Comparison of ENCODE assay signal across 32 cellular contexts in the genomic region with DNA sequence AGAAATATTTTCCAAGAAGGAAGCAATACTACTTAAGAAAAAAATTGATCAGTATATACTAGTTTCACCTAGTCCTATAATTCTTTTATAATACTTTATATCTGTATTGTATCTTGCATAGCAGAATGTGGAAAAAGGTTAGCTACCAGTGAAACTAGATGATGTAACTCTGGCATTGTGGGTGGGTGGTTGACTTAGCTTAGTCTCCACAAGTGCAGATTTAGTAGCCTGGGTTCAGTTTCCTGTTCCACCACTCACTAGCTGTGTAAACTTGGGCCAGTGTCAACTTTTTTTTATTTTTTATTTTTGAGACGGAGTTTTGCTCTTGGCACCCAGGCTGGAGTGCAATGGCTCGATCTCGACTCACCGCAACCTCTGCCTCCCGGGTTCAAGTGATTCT. TPM values are rescaled to one million over a fixed set of nuclear protein-coding genes. Genes with fewer than 3 reads are reported as not detected.
DNase-seq lines count a peak whose midpoint lies in the region; ATAC-seq, FAIRE-seq and TF ChIP-seq lines count a peak whose summit lies in the region.
"Had no signal": no experiment of that assay in that cellular context is flagged by ENCODE, and none has a peak within 500 bp of the region (broad histone marks: within the 10 kb centered on the region; RNA-seq: fewer than 3 reads in every experiment).

No MANE protein-coding gene starts in this region.

- WGBS in esophagus squamous epithelium, 2 donors, result 65 to 68% methylated on average over 5 of the region's 5 CpGs

- no peak for TF ChIP-seq POLR2A in esophagus squamous epithelium (IDR thresholded peaks at IDR 0.05)

- H3K9me3 Mint-ChIP-seq in activated T-helper 17 cell treated with anti-CD3 and anti-CD28 coated beads, Interleukin-2, amount 50 U/mL, for 72 hours, result no peaks in the 10 kb centered on the region
- H3K9me3 Mint-ChIP-seq: activated B cell treated with CpG ODN at 0.5 μM for 24 hours had no signal

- peak; percentile 85 for ATAC-seq in activated T-helper 17 cell treated with anti-CD3 and anti-CD28 coated beads, Interleukin-2, amount 50 U/mL, for 72 hours (replicated peaks)
- ATAC-seq: gastroesophageal sphincter, left colon, pancreas had no signal

- peaks cover 6% of the 10 kb centered on the region for H3K4me1 Mint-ChIP-seq in activated T-helper 17 cell treated with anti-CD3 and anti-CD28 coated beads, Interleukin-2, amount 50 U/mL, for 72 hours

- TF ChIP-seq CTCF in esophagus squamous epithelium (IDR thresholded peaks at IDR 0.05) (no peak), left ventricle myocardium inferior (IDR thresholded peaks at IDR 0.05; ENCODE audit: borderline replicate concordance) (no peak)

- H3K36me3 ChIP-seq in esophagus squamous epithelium (peaks cover 0 to 18% (median 0%) of the 10 kb centered on the region in 3 donors), left ventricle myocardium inferior (no peaks in the 10 kb centered on the region)
- H3K36me3 ChIP-seq: adrenal gland, gastroesophageal sphincter, neural progenitor cell, pancreas, thyroid gland, vagina had no signal

- no peak for FAIRE-seq in HTR-8/SVneo (lab: Jason Lieb, UNC)
- FAIRE-seq: endometrium, pancreas had no signal

- H3K4me3 ChIP-seq in esophagus squamous epithelium, result peak overlapping the region in 3 of 4 donors; percentile 16 to 48 (median 45)
- H3K4me3 ChIP-seq in left ventricle myocardium inferior, result no peak overlapping the region
- H3K4me3 ChIP-seq: adrenal gland, gastroesophageal sphincter, neural progenitor cell, pancreas, skin epidermis, thyroid gland had no signal

- DNase-seq in NCI-H2029 (lab: John Stamatoyannopoulos, UW), result peak; percentile 2
- no peak for DNase-seq in NCI-H2029 treated with DMSO at 0.1 percent for 48 hours (lab: John Stamatoyannopoulos, UW)
- DNase-seq in CD1c-positive myeloid dendritic cell (ENCODE audit: extremely low spot score), result peak; percentile 18
- no peak for DNase-seq in esophagus squamous epithelium (lab: John Stamatoyannopoulos, UW)
- DNase-seq in left ventricle myocardium inferior, result no peak
- DNase-seq in HTR-8/SVneo (ENCODE audit: insufficient read length, low spot score), result no peak
- no peak for DNase-seq in NCI-H82 (lab: John Stamatoyannopoulos, UW)
- DNase-seq: activated B cell treated with CpG ODN at 0.5 μM for 24 hours; activated effector memory CD4-positive, alpha-beta T cell treated with anti-CD3 and anti-CD28 coated beads, Interleukin-2, amount 50 U/mL, for 16 hours; adrenal gland; DMS79 treated with DMSO at 0.1 percent for 48 hours; GDM1; HCEC 1CT; hippocampal formation; left colon; NCI-H146; NCI-H2171; NCI-H510A treated with DMSO at 0.1 percent for 48 hours; pancreas; retina; thyroid gland had no signal

- H3K27me3 ChIP-seq in esophagus squamous epithelium (peaks cover 0 to 10% (median 0%) of the 10 kb centered on the region in 4 donors), left ventricle myocardium inferior (ENCODE audit: low read depth) (peaks cover 12% of the 10 kb centered on the region)
- H3K27me3 ChIP-seq: neural progenitor cell, pancreas, thyroid gland, vagina had no signal

- H3K27ac ChIP-seq in esophagus squamous epithelium (peak overlapping the region in 3 of 4 donors; percentile 68 to 82 (median 78)), left ventricle myocardium inferior (replicated peaks) (no peak overlapping the region)
- H3K27ac ChIP-seq: adrenal gland, gastroesophageal sphincter, neural progenitor cell, pancreas, skin epidermis, thyroid gland, vagina had no signal

- H3K36me3 Mint-ChIP-seq in activated T-helper 17 cell treated with anti-CD3 and anti-CD28 coated beads, Interleukin-2, amount 50 U/mL, for 72 hours (ENCODE audit: low read depth), result no peaks in the 10 kb centered on the region
- H3K36me3 Mint-ChIP-seq: CD14-positive monocyte, neural progenitor cell had no signal

- H3K27ac Mint-ChIP-seq in activated T-helper 17 cell treated with anti-CD3 and anti-CD28 coated beads, Interleukin-2, amount 50 U/mL, for 72 hours, result no peak overlapping the region
- H3K27ac Mint-ChIP-seq: activated B cell treated with CpG ODN at 0.5 μM for 24 hours, CD14-positive monocyte, neural progenitor cell had no signal

- H3K4me3 Mint-ChIP-seq in activated T-helper 17 cell treated with anti-CD3 and anti-CD28 coated beads, Interleukin-2, amount 50 U/mL, for 72 hours, result no peak overlapping the region
- H3K4me3 Mint-ChIP-seq: activated B cell treated with CpG ODN at 0.5 μM for 24 hours, CD14-positive monocyte, neural progenitor cell had no signal

- peaks cover 0 to 22% (median 0%) of the 10 kb centered on the region in 3 donors for H3K4me1 ChIP-seq in esophagus squamous epithelium
- H3K4me1 ChIP-seq in left ventricle myocardium inferior, result peaks cover 11% of the 10 kb centered on the region
- H3K4me1 ChIP-seq: vagina had no signal

- peaks cover 27% of the 10 kb centered on the region for H3K27me3 Mint-ChIP-seq in activated T-helper 17 cell treated with anti-CD3 and anti-CD28 coated beads, Interleukin-2, amount 50 U/mL, for 72 hours

- intact Hi-C loops in esophagus squamous epithelium (cut with DNase I), result no loop called here
- intact Hi-C loops in left ventricle myocardium inferior (cut with micrococcal nuclease), result no loop called here

- no peaks in the 10 kb centered on the region for H3K9me3 ChIP-seq in esophagus squamous epithelium
- H3K9me3 ChIP-seq in left ventricle myocardium inferior (replicated peaks), result no peaks in the 10 kb centered on the region
- H3K9me3 ChIP-seq: adrenal gland, gastroesophageal sphincter, pancreas, thyroid gland, vagina had no signal

RNA-seq across cellular contexts. Expression of a gene that starts 2.0 kb away (rescaled TPM):
- total RNA-seq in activated T-helper 17 cell treated with anti-CD3 and anti-CD28 coated beads, Interleukin-2, amount 50 U/mL, for 72 hours, result not detected
- total RNA-seq in esophagus squamous epithelium (100 to 1,000 TPM; 219 to 945 (median 271) TPM), left ventricle myocardium inferior (not detected)
- total RNA-seq: A172, activated B cell treated with CpG ODN at 0.5 μM for 24 hours, adrenal gland, dermis microvascular lymphatic vessel endothelial cell, left colon, mesenteric fat pad, myocyte, pancreas, thyroid gland had no signal

RNA-seq across cellular contexts. Expression of a gene that starts 24.8 kb away (rescaled TPM):
- total RNA-seq in activated T-helper 17 cell treated with anti-CD3 and anti-CD28 coated beads, Interleukin-2, amount 50 U/mL, for 72 hours, result not detected
- total RNA-seq in esophagus squamous epithelium (10 to 100 TPM in 1 of 4 donors, 1 to 10 TPM in 3; 4.1 to 10.1 (median 7.6) TPM), left ventricle myocardium inferior (0.08 TPM)
- total RNA-seq: activated B cell treated with CpG ODN at 0.5 μM for 24 hours, adrenal gland, dermis microvascular lymphatic vessel endothelial cell, left colon, mesenteric fat pad, myocyte, pancreas, thyroid gland had no signal

RNA-seq across cellular contexts. Expression of a gene that starts 44.7 kb away (rescaled TPM):
- not detected for total RNA-seq in activated T-helper 17 cell treated with anti-CD3 and anti-CD28 coated beads, Interleukin-2, amount 50 U/mL, for 72 hours
- total RNA-seq in esophagus squamous epithelium (1 to 10 TPM in 2 of 4 donors, under 1 TPM in 2; 0.21 to 8.3 (median 2.4) TPM), left ventricle myocardium inferior (not detected)
- total RNA-seq: A172, activated B cell treated with CpG ODN at 0.5 μM for 24 hours, adrenal gland, dermis microvascular lymphatic vessel endothelial cell, left colon, mesenteric fat pad, myocyte, thyroid gland had no signal

RNA-seq across cellular contexts. Expression of a gene that starts 53.5 kb away (rescaled TPM):
- total RNA-seq in activated T-helper 17 cell treated with anti-CD3 and anti-CD28 coated beads, Interleukin-2, amount 50 U/mL, for 72 hours, result not detected
- total RNA-seq in esophagus squamous epithelium, result 10 to 100 TPM in 1 of 4 donors, 1 to 10 TPM in 3; 2.0 to 31.7 (median 6.4) TPM
- total RNA-seq in left ventricle myocardium inferior, result not detected
- total RNA-seq: A172, activated B cell treated with CpG ODN at 0.5 μM for 24 hours, dermis microvascular lymphatic vessel endothelial cell, gastroesophageal sphincter, left colon, mesenteric fat pad, myocyte, vagina had no signal

Comparison
In these comparisons a context has a peak if more than half of its experiments do, and no peak if none do; other contexts are left out.
1. DNase-seq: peak in NCI-H2029 (single experiment) and CD1c-positive myeloid dendritic cell (single experiment); none in NCI-H2029 treated with DMSO at 0.1 percent for 48 hours (single experiment), esophagus squamous epithelium (single experiment), left ventricle myocardium inferior (single experiment), HTR-8/SVneo (single experiment) and NCI-H82 (single experiment).
2. RNA of a gene that starts 2.0 kb away (total RNA-seq): 219 to 945 TPM in esophagus squamous epithelium; not detected in activated T-helper 17 cell treated with anti-CD3 and anti-CD28 coated beads, Interleukin-2, amount 50 U/mL, for 72 hours and not detected in left ventricle myocardium inferior (single experiment); every median in the first group is over 100 times any median in the second.